In genomic region chr2:130342020-130342532, GRCh38 we compare ENCODE assay signal across 8 cellular contexts. TPM values are rescaled to one million over a fixed set of nuclear protein-coding genes. Genes with fewer than 3 reads are reported as not detected.
DNase-seq lines count a peak whose midpoint lies in the region; ATAC-seq, FAIRE-seq and TF ChIP-seq lines count a peak whose summit lies in the region.

No MANE protein-coding gene starts in this region.

- TF ChIP-seq CTCF in AG04449 (IDR thresholded peaks at IDR 0.05; ENCODE audit: insufficient read depth, low read length, missing control alignments), result no peak
- no peak for TF ChIP-seq CTCF in VCaP (conservative IDR thresholded peaks at IDR 0.05)
- no peak for TF ChIP-seq CTCF in breast epithelium (IDR thresholded peaks at IDR 0.05)

- peaks cover 0 to 7% of the 10 kb centered on the region in 2 donors for H3K4me1 ChIP-seq in breast epithelium
- H3K4me1 ChIP-seq in iPS-20b (ENCODE audit: insufficient read depth, low read length), result no peaks in the 10 kb centered on the region
- H3K4me1 ChIP-seq in small intestine (ENCODE audit: control insufficient read depth in 2 of 2, insufficient read depth in 1 of 2, low read depth in 1 of 2, low read length in 1 of 2), result no peaks in the 10 kb centered on the region

- no peaks in the 10 kb centered on the region for H3K9me3 ChIP-seq in breast epithelium
- no peaks in the 10 kb centered on the region for H3K9me3 ChIP-seq in iPS-20b (ENCODE audit: insufficient read depth, low read depth, low read length)
- no peaks in the 10 kb centered on the region for H3K9me3 ChIP-seq in small intestine (ENCODE audit: control insufficient read depth, low read depth)

- H3K27ac ChIP-seq in VCaP (peak overlapping the region; percentile 86), breast epithelium (peak overlapping the region; percentile 87 to 90), iPS-20b (ENCODE audit: low read length) (peak overlapping the region; percentile 88), small intestine (ENCODE audit: low read depth in 1 of 2, low read length in 1 of 2) (peak overlapping the region; percentile 85 to 95)

- H3K27me3 ChIP-seq in breast epithelium (no peaks in the 10 kb centered on the region), iPS-20b (ENCODE audit: insufficient read depth, low read length) (no peaks in the 10 kb centered on the region), small intestine (ENCODE audit: control insufficient read depth in 2 of 2, insufficient read depth in 2 of 2, low read length in 2 of 2) (no peaks in the 10 kb centered on the region)

- CTCF ChIA-PET in AG04449 (lab: Yijun Ruan, JAX), result interaction anchor here (1.0 to 9.9 kb wide), 6 partner anchors 9 to 406 kb away, joined by 3 to 53 read pairs (median 14); partner anchors contain the start of genes PTPN18 and SMPD4

- no peak for TF ChIP-seq POLR2A in breast epithelium (IDR thresholded peaks at IDR 0.05)

- POLR2A ChIA-PET in AG04449 (lab: Yijun Ruan, JAX), result interaction anchor here (0.6 to 1.7 kb wide), 8 partner anchors 8 to 1971 kb away, joined by 3 to 17 read pairs (median 3); partner anchors contain the start of genes PTPN18 and SMPD4

- H3K36me3 ChIP-seq in breast epithelium, result peaks cover 10% of the 10 kb centered on the region
- peaks cover 53% of the 10 kb centered on the region for H3K36me3 ChIP-seq in iPS-20b (ENCODE audit: insufficient read depth, low read depth, low read length)
- H3K36me3 ChIP-seq in small intestine (ENCODE audit: control insufficient read depth in 2 of 2, insufficient read depth in 2 of 2, low read length in 2 of 2), result peaks cover 4 to 12% of the 10 kb centered on the region in 2 donors

- DNase-seq in AG04449 (ENCODE audit: low read depth, low spot score) (no peak), NCI-H2196 (lab: John Stamatoyannopoulos, UW; ENCODE audit: unreplicated experiment) (peak; percentile 94), breast epithelium (ENCODE audit: low spot score in 2 of 2) (peak; percentile 88), small intestine (peak; percentile 98)

- no peak for FAIRE-seq in small intestine (lab: Jason Lieb, UNC)

- WGBS in small intestine, 3 donors, result 0% methylated on average over 21 to 24 of the region's 24 CpGs

- ATAC-seq in GM18873 (IDR thresholded peaks at IDR 0.05; ENCODE audit: low FRiP score, unreplicated experiment) (peak; percentile 74), HG03135 (IDR thresholded peaks at IDR 0.05; ENCODE audit: unreplicated experiment) (peak; percentile 66)

- intact Hi-C loops in breast epithelium (cut with DNase I; ENCODE audit: low total_unique reads), result no loop called here

- peak overlapping the region; percentile 92; the same call in 1 of the 2 replicates for H3K9ac ChIP-seq in iPS-20b (ENCODE audit: low read depth, low read length)

- H3K4me3 ChIP-seq in AG04449 (ENCODE audit: low read depth, low read length) (peak overlapping the region; percentile 93), breast epithelium (peak overlapping the region; percentile 73 to 88 (median 81)), iPS-20b (ENCODE audit: low read length) (peak overlapping the region; percentile 89), small intestine (ENCODE audit: low read depth in 1 of 2, low read length in 2 of 2) (peak overlapping the region; percentile 34 to 79)

RNA-seq across cellular contexts. Expression of gene IMP4, which starts 0.6 kb away (rescaled TPM):
- total RNA-seq in breast epithelium, result 100 to 1,000 TPM in 2 of 3 donors, 10 to 100 TPM in 1; 94.7 to 114 (median 113) TPM
- polyA plus RNA-seq in small intestine, result 10 to 100 TPM; 57.9 to 77.7 (median 66.5) TPM

RNA-seq across cellular contexts. Expression of gene PTPN18, which starts 13.8 kb away (rescaled TPM):
- total RNA-seq in breast epithelium, result 10 to 100 TPM; 50.8 to 77.1 (median 54.3) TPM
- 100 to 1,000 TPM in 1 of 3 donors, 10 to 100 TPM in 2; 58.6 to 105 (median 63.2) TPM for polyA plus RNA-seq in small intestine
